23 cellular contexts compared by ENCODE assay signal in genomic region chr19:39181500-39182173, GRCh38. TPM values are rescaled to one million over a fixed set of nuclear protein-coding genes. Genes with fewer than 3 reads are reported as not detected.
DNase-seq lines count a peak whose midpoint lies in the region; ATAC-seq, FAIRE-seq and TF ChIP-seq lines count a peak whose summit lies in the region.
"Had no signal": no experiment of that assay in that cellular context is flagged by ENCODE, and none has a peak within 500 bp of the region (broad histone marks: within the 10 kb centered on the region; RNA-seq: fewer than 3 reads in every experiment).

No MANE protein-coding gene starts in this region.

- no peak overlapping the region for H3K4me2 ChIP-seq in A549
- no peak overlapping the region for H3K4me2 ChIP-seq in neuronal stem cell (ENCODE audit: insufficient read depth, low read length, poor library complexity, severe bottlenecking)

- TF ChIP-seq POLR2A in A549 (IDR thresholded peaks at IDR 0.05; ENCODE audit: low read length): no peak

- intact Hi-C loops in left lung (cut with DNase I): no loop called here

- H3K9me3 Mint-ChIP-seq in effector memory CD8-positive, alpha-beta T cell: no peaks in the 10 kb centered on the region
- H3K9me3 Mint-ChIP-seq: HFFc6 had no signal

- no peak overlapping the region for H4K91ac ChIP-seq in neuronal stem cell (ENCODE audit: low read depth, low read length, poor library complexity)

- 75% methylated on average over 21 of the region's 21 CpGs for WGBS in A549 (ENCODE audit: missing lambda C conversion rate)
- WGBS in neuronal stem cell (ENCODE audit: extremely low coverage in 2 of 2, insufficient read length in 2 of 2, insufficient replicate concordance in 1 of 2), 2 donors: no CpG with 5 or more reads among the region's 21 CpGs

- TF ChIP-seq RAD21 in A549 (conservative IDR thresholded peaks at IDR 0.05 in 1 of 2, IDR thresholded peaks at IDR 0.05 in 1 of 2): no peak

- H3K18ac ChIP-seq in neuronal stem cell (ENCODE audit: low read length): no peak overlapping the region

- no peak overlapping the region for H2AK5ac ChIP-seq in neuronal stem cell (ENCODE audit: low read depth, low read length)

- H3K4me3 ChIP-seq in A549: no peak overlapping the region
- no peak overlapping the region for H3K4me3 ChIP-seq in HUES6 (ENCODE audit: low read depth, low read length)
- no peak overlapping the region for H3K4me3 ChIP-seq in left lung
- no peak overlapping the region for H3K4me3 ChIP-seq in neuronal stem cell (ENCODE audit: low read length in 2 of 2)
- H3K4me3 ChIP-seq: SK-N-MC had no signal

- no peak overlapping the region for H2BK15ac ChIP-seq in neuronal stem cell (ENCODE audit: low read length)

- TF ChIP-seq EP300 in A549 (IDR thresholded peaks at IDR 0.05): no peak

- no peak overlapping the region for H4K8ac ChIP-seq in neuronal stem cell (ENCODE audit: low read depth, low read length)

- POLR2A ChIA-PET in A549 (lab: Yijun Ruan, JAX): interaction anchor here (0.6 kb wide), 1 partner anchor 220 kb away, joined by 3 read pairs; no protein-coding TSS in a partner anchor

- peak overlapping the region; percentile 31 for H3K23ac ChIP-seq in neuronal stem cell (ENCODE audit: low read depth, low read length, poor library complexity)

- CTCF ChIA-PET in A549 (lab: Yijun Ruan, JAX): interaction anchor here (0.6 to 6.5 kb wide), 15 partner anchors 10 to 295 kb away, joined by 3 to 36 read pairs (median 5); partner anchors contain the start of gene FBXO17

- peak overlapping the region in 1 of 2 donors; percentile 30 for H3K27ac Mint-ChIP-seq in effector memory CD8-positive, alpha-beta T cell
- H3K27ac Mint-ChIP-seq: HFFc6 had no signal

- H3K36me3 ChIP-seq in HUES6 (ENCODE audit: control insufficient read depth, insufficient read depth, low read length) (peaks cover 26% of the 10 kb centered on the region), left lung (peaks cover 0 to 48% of the 10 kb centered on the region in 2 donors), neuronal stem cell (replicated peaks in 1 of 2; ENCODE audit: control insufficient read depth in 2 of 2, insufficient read depth in 2 of 2, low read length in 2 of 2) (peaks cover 17 to 43% of the 10 kb centered on the region in 2 donors)

- H3K27me3 Mint-ChIP-seq in effector memory CD8-positive, alpha-beta T cell: no peaks in the 10 kb centered on the region

- ATAC-seq in A549 (peak; percentile 8 to 10; a peak in 4 of 6 replicates), left lung (peak; percentile 26)
- ATAC-seq in effector memory CD8-positive, alpha-beta T cell (replicated peaks): no peak

- DNase-seq in A549 (ENCODE audit: low read depth in 1 of 2, low spot score in 1 of 2) (no peak), left lung (no peak), neuronal stem cell (ENCODE audit: low spot score) (no peak), GF-D8 (lab: John Stamatoyannopoulos, UW) (no peak), AML-193 (lab: John Stamatoyannopoulos, UW) (no peak)
- no peak for DNase-seq in effector memory CD8-positive, alpha-beta T cell
- DNase-seq: C1 segment of cervical spinal cord, DND-41, HFFc6, IMR-90, Karpas-422, NCI-H1436 treated with DMSO at 0.1 percent for 48 hours, NCI-H2081, NCI-H446 treated with DMSO at 0.1 percent for 48 hours, Right ventricle myocardium superior had no signal

- no peak overlapping the region for H2BK5ac ChIP-seq in neuronal stem cell (ENCODE audit: low read length)

- H3K4me3 Mint-ChIP-seq in effector memory CD8-positive, alpha-beta T cell: no peak overlapping the region
- H3K4me3 Mint-ChIP-seq: HFFc6 had no signal

- H2BK12ac ChIP-seq in neuronal stem cell (ENCODE audit: low read length): no peak overlapping the region

- no peak overlapping the region for H3K4ac ChIP-seq in neuronal stem cell (ENCODE audit: low read length)

- H2AFZ ChIP-seq in neuronal stem cell (ENCODE audit: low read length): no peak overlapping the region

- H3K14ac ChIP-seq in neuronal stem cell (ENCODE audit: low read length): no peak overlapping the region

- no peak overlapping the region for H2BK120ac ChIP-seq in neuronal stem cell (ENCODE audit: low read depth, low read length)

- H3K79me1 ChIP-seq in neuronal stem cell (ENCODE audit: low read depth, low read length): peaks cover 6% of the 10 kb centered on the region

- no peaks in the 10 kb centered on the region for H3K4me1 Mint-ChIP-seq in effector memory CD8-positive, alpha-beta T cell (ENCODE audit: low read depth in 2 of 2)

- TF ChIP-seq CTCF in A549 (IDR thresholded peaks at IDR 0.05): no peak
- no peak for TF ChIP-seq CTCF in left lung (IDR thresholded peaks at IDR 0.05)

- H3K27me3 ChIP-seq in HUES6 (ENCODE audit: control insufficient read depth, insufficient read depth, low read length) (no peaks in the 10 kb centered on the region), left lung (no peaks in the 10 kb centered on the region), neuronal stem cell (ENCODE audit: control insufficient read depth in 3 of 3, insufficient read depth in 3 of 3, low read depth in 1 of 3, low read length in 3 of 3) (no peaks in the 10 kb centered on the region)

- H3K9ac ChIP-seq in HUES6 (ENCODE audit: low read length) (no peak overlapping the region), neuronal stem cell (ENCODE audit: low read depth, low read length, poor library complexity) (no peak overlapping the region)

- H3K36me3 Mint-ChIP-seq in effector memory CD8-positive, alpha-beta T cell (ENCODE audit: insufficient read depth): peaks cover 8% of the 10 kb centered on the region

- FAIRE-seq in A549 (lab: Jason Lieb, UNC): no peak
- FAIRE-seq: RCC 7860 had no signal

- H3K27ac ChIP-seq in A549 (peak overlapping the region in 1 of 2 experiments; percentile 9; a peak in 2 of 6 replicates), HUES6 (ENCODE audit: low read depth, low read length) (0 out of 2 replicates have a peak overlapping the region, but pooled peaks have one; percentile 11), left lung (no peak overlapping the region), neuronal stem cell (replicated peaks; ENCODE audit: low read length) (no peak overlapping the region)
- H3K27ac ChIP-seq: SK-N-MC had no signal

- no peaks in the 10 kb centered on the region for H3K9me3 ChIP-seq in A549
- H3K9me3 ChIP-seq in HUES6 (ENCODE audit: control insufficient read depth, insufficient read depth, low read depth, low read length): no peaks in the 10 kb centered on the region
- H3K9me3 ChIP-seq in left lung: no peaks in the 10 kb centered on the region
- peaks cover 0 to 3% of the 10 kb centered on the region in 2 donors for H3K9me3 ChIP-seq in neuronal stem cell (replicated peaks in 1 of 2; ENCODE audit: control insufficient read depth in 2 of 2, insufficient read depth in 1 of 2, low read depth in 1 of 2, low read length in 2 of 2)

- H3K4me1 ChIP-seq in A549 (no peaks in the 10 kb centered on the region), HUES6 (ENCODE audit: control insufficient read depth, insufficient read depth, low read length) (no peaks in the 10 kb centered on the region), left lung (no peaks in the 10 kb centered on the region), neuronal stem cell (ENCODE audit: control insufficient read depth in 2 of 2, insufficient read depth in 1 of 2, low read depth in 1 of 2, low read length in 2 of 2) (no peaks in the 10 kb centered on the region)

TF ChIP-seq in A549, 52 proteins besides CTCF, POLR2A, EP300 and RAD21:
- TF ChIP-seq NPAS2 (CRISPR knock-in tag; IDR thresholded peaks at IDR 0.05; ENCODE audit: borderline replicate concordance) (no peak), CEBPB (IDR thresholded peaks at IDR 0.05) (no peak), HOXB13 (CRISPR knock-in tag; IDR thresholded peaks at IDR 0.05; ENCODE audit: low read depth) (no peak), JUN (IDR thresholded peaks at IDR 0.05) (peak in 1 of 2 experiments; percentile 10; a peak in 2 of 5 replicates), TFCP2L1 (CRISPR knock-in tag; IDR thresholded peaks at IDR 0.05) (no peak), CBX2 (IDR thresholded peaks at IDR 0.05; ENCODE audit: borderline replicate concordance, low read depth) (no peak), POLR2AphosphoS2 (conservative IDR thresholded peaks at IDR 0.05; ENCODE audit: low read length) (0 out of 2 replicates have a peak, but pooled peaks have one; percentile 58), PHF8 (IDR thresholded peaks at IDR 0.05; ENCODE audit: borderline replicate concordance, low read depth) (no peak)

RNA-seq across cellular contexts. Expression of gene NCCRP1, which starts 15.1 kb away (rescaled TPM):
- 0.90 and 1.1 TPM in 2 replicates for polyA plus RNA-seq in A549 (2011; rRNA removed)
- polyA plus RNA-seq in A549 (2012; cell fraction: cytosol; rRNA removed): 1.1 and 1.5 TPM in 2 replicates
- 1.8 and 2.4 TPM in 2 replicates for polyA plus RNA-seq in A549 (2012; cell fraction: nucleus; rRNA removed)
- polyA plus RNA-seq in A549 (2017; fragmentation: RNase III; extraction: RNeasy Plus Mini Kit Qiagen cat#74134 plus additional on column Dnase treatment): 0.71 to 1.1 TPM (median 0.99 TPM) in 3 replicates
- polyA minus RNA-seq in A549 (2011; rRNA and poly(A)+ RNA removed): 0.44 and 0.54 TPM in 2 replicates
- total RNA-seq in left lung: not detected
- polyA plus RNA-seq in neuronal stem cell (2013, experiment 1 of 2): 2.0 TPM
- polyA plus RNA-seq in neuronal stem cell (2013, experiment 2 of 2): 1.6 TPM
- total RNA-seq: A673, H4, HFFc6, HT-29, IMR-90, MCF 10A, Right ventricle myocardium superior had no signal
- polyA plus RNA-seq: IMR-90 had no signal

RNA-seq across cellular contexts. Expression of gene SYCN, which starts 22.4 kb away (rescaled TPM):
- not detected in 2 replicates for polyA plus RNA-seq in A549 (2011; rRNA removed)
- polyA plus RNA-seq in A549 (2012; cell fraction: cytosol; rRNA removed): not detected in 2 replicates
- 0.16 TPM in 1 of 2 replicates, not detected in the other for polyA plus RNA-seq in A549 (2012; cell fraction: nucleus; rRNA removed)
- not detected in 3 replicates for polyA plus RNA-seq in A549 (2017; fragmentation: RNase III; extraction: RNeasy Plus Mini Kit Qiagen cat#74134 plus additional on column Dnase treatment)
- polyA minus RNA-seq in A549 (2011; rRNA and poly(A)+ RNA removed): not detected in 2 replicates
- not detected for total RNA-seq in left lung
- not detected for polyA plus RNA-seq in neuronal stem cell (2013, experiment 1 of 2)
- polyA plus RNA-seq in neuronal stem cell (2013, experiment 2 of 2): not detected
- total RNA-seq: A673, G401, H4, HFFc6, HT-29, IMR-90, MCF 10A, Right ventricle myocardium superior had no signal
- polyA plus RNA-seq: IMR-90 had no signal

RNA-seq across cellular contexts. Expression of gene PAK4, which starts 56.1 kb away (rescaled TPM):
- polyA plus RNA-seq in A549 (2011; rRNA removed): 37.9 and 42.9 TPM in 2 replicates
- 105 and 115 TPM in 2 replicates for polyA plus RNA-seq in A549 (2012; cell fraction: cytosol; rRNA removed)
- 115 and 138 TPM in 2 replicates for polyA plus RNA-seq in A549 (2012; cell fraction: nucleus; rRNA removed)
- polyA plus RNA-seq in A549 (2017; fragmentation: RNase III; extraction: RNeasy Plus Mini Kit Qiagen cat#74134 plus additional on column Dnase treatment): 75.8 to 84.2 TPM (median 76.7 TPM) in 3 replicates
- polyA minus RNA-seq in A549 (2011; rRNA and poly(A)+ RNA removed): 68.7 and 73.7 TPM in 2 replicates
- total RNA-seq in left lung: 10 to 100 TPM; 43.9 to 46.0 TPM
- polyA plus RNA-seq in neuronal stem cell (2013, experiment 1 of 2): 102 TPM
- 96.5 TPM for polyA plus RNA-seq in neuronal stem cell (2013, experiment 2 of 2)
